ENCODE assay signal across 12 cellular contexts in genomic region chr10:32951111-32951510, GRCh38. TPM values are rescaled to one million over a fixed set of nuclear protein-coding genes. Genes with fewer than 3 reads are reported as not detected.
DNase-seq lines count a peak whose midpoint lies in the region; ATAC-seq, FAIRE-seq and TF ChIP-seq lines count a peak whose summit lies in the region.
"Had no signal": no experiment of that assay in that cellular context is flagged by ENCODE, and none has a peak within 500 bp of the region (broad histone marks: within the 10 kb centered on the region; RNA-seq: fewer than 3 reads in every experiment).

No MANE protein-coding gene starts in this region.

- FAIRE-seq in G401.6 (lab: Jason Lieb, UNC), result peak; percentile 83

- peaks cover 4% of the 10 kb centered on the region for H3K9me3 Mint-ChIP-seq in endothelial cell (ENCODE audit: unreplicated experiment)

- H3K27me3 ChIP-seq in PC-3 (ENCODE audit: low read length) (no peaks in the 10 kb centered on the region), parathyroid adenoma (ENCODE audit: control insufficient read depth, insufficient read depth, low read length) (no peaks in the 10 kb centered on the region), vagina (no peaks in the 10 kb centered on the region)
- H3K27me3 ChIP-seq: left lung had no signal

- no TSS peak for BruUV-seq in PC-3 (replicated peaks; lab: Mats Ljungman, UMichigan)

- ATAC-seq in PC-3 (no peak), HG02623 (IDR thresholded peaks at IDR 0.05; ENCODE audit: unreplicated experiment) (no peak), GM18858 (IDR thresholded peaks at IDR 0.05; ENCODE audit: unreplicated experiment) (no peak), GM21619 (IDR thresholded peaks at IDR 0.05; ENCODE audit: unreplicated experiment) (no peak)
- ATAC-seq: left lung had no signal

- H3K27ac ChIP-seq in PC-3 (ENCODE audit: low read length) (peak overlapping the region; percentile 43), parathyroid adenoma (peak overlapping the region; percentile 9), vagina (no peak overlapping the region)
- H3K27ac ChIP-seq: KMS-11, left lung had no signal

- peaks cover 59% of the 10 kb centered on the region for H3K36me3 ChIP-seq in PC-3 (ENCODE audit: low read depth, low read length)
- no peaks in the 10 kb centered on the region for H3K36me3 ChIP-seq in parathyroid adenoma (ENCODE audit: control insufficient read depth, insufficient read depth, low read length)
- no peaks in the 10 kb centered on the region for H3K36me3 ChIP-seq in vagina
- H3K36me3 ChIP-seq: left lung had no signal

- H3K9me3 ChIP-seq in PC-3 (ENCODE audit: low read length) (no peaks in the 10 kb centered on the region), parathyroid adenoma (ENCODE audit: control insufficient read depth, low read length) (no peaks in the 10 kb centered on the region), vagina (no peaks in the 10 kb centered on the region)
- H3K9me3 ChIP-seq: left lung had no signal

- POLR2A ChIA-PET in PC-3 (lab: Charles Lee; ENCODE audit: unreplicated experiment), result interaction anchor here (1.5 kb wide), 1 partner anchor 29 kb away, joined by 4 read pairs; no protein-coding TSS in a partner anchor

- H3K9me2 ChIP-seq in PC-3 (replicated peaks; ENCODE audit: low read length), result no peaks in the 10 kb centered on the region

- DNase-seq in PC-3, result no peak
- no peak for DNase-seq in endothelial cell (ENCODE audit: low spot score)
- DNase-seq in vagina (ENCODE audit: extremely low spot score in 2 of 2), result no peak
- DNase-seq: left lung, NCI-H526 treated with DMSO at 0.1 percent for 48 hours, retina had no signal

- peak overlapping the region; percentile 35 for H3K4me3 Mint-ChIP-seq in endothelial cell (ENCODE audit: unreplicated experiment)

- H3K79me2 ChIP-seq in PC-3 (ENCODE audit: low read length) (peaks cover 100% of the 10 kb centered on the region), parathyroid adenoma (peaks cover 41% of the 10 kb centered on the region)

- H3K4me3 ChIP-seq in PC-3 (ENCODE audit: low read length) (peak overlapping the region; percentile 43), parathyroid adenoma (ENCODE audit: low read depth, low read length) (no peak overlapping the region), vagina (no peak overlapping the region)
- H3K4me3 ChIP-seq: left lung had no signal

- intact Hi-C loops in PC-3 (cut with micrococcal nuclease) (no loop called here), vagina (cut with DNase I) (no loop called here)

- TF ChIP-seq POLR2A in vagina (IDR thresholded peaks at IDR 0.05), result no peak

- peaks cover 97% of the 10 kb centered on the region for H4K20me1 ChIP-seq in PC-3 (ENCODE audit: low read length)

- peaks cover 70% of the 10 kb centered on the region for H3K4me1 Mint-ChIP-seq in endothelial cell (ENCODE audit: unreplicated experiment)

- peaks cover 5% of the 10 kb centered on the region for H3K27me3 Mint-ChIP-seq in endothelial cell (ENCODE audit: unreplicated experiment)

- peaks cover 13% of the 10 kb centered on the region for H3F3A ChIP-seq in PC-3 (ENCODE audit: low read length, unreplicated experiment)

- TF ChIP-seq CTCF in PC-3 (conservative IDR thresholded peaks at IDR 0.05; ENCODE audit: low read depth, low read length) (no peak), endothelial cell (IDR thresholded peaks at IDR 0.05; ENCODE audit: unreplicated experiment) (no peak), parathyroid adenoma (IDR thresholded peaks at IDR 0.05) (no peak), vagina (IDR thresholded peaks at IDR 0.05) (no peak)

- peaks cover 5% of the 10 kb centered on the region for H3K36me3 Mint-ChIP-seq in endothelial cell (ENCODE audit: low read depth, unreplicated experiment)

- H3K4me2 ChIP-seq in PC-3 (ENCODE audit: low read length), result peak overlapping the region; percentile 83
- no peak overlapping the region for H3K4me2 ChIP-seq in parathyroid adenoma (ENCODE audit: low read length)
- H3K4me2 ChIP-seq: KMS-11 had no signal

- H3K4me1 ChIP-seq in PC-3 (ENCODE audit: insufficient read depth, low read length) (peaks cover 89% of the 10 kb centered on the region), parathyroid adenoma (peaks cover 36% of the 10 kb centered on the region), vagina (peaks cover 96% of the 10 kb centered on the region)

- CTCF ChIA-PET in PC-3 (lab: Charles Lee), result no interaction called here

- H3K9ac ChIP-seq in PC-3 (ENCODE audit: low read length) (no peak overlapping the region), parathyroid adenoma (no peak overlapping the region)
- H3K9ac ChIP-seq: KMS-11 had no signal

- H3K27ac Mint-ChIP-seq in endothelial cell (ENCODE audit: unreplicated experiment), result peak overlapping the region; percentile 87

- H2AFZ ChIP-seq in PC-3 (ENCODE audit: low read length) (no peak overlapping the region), parathyroid adenoma (no peak overlapping the region)

RNA-seq across cellular contexts. Expression of gene ITGB1, which starts 6.9 kb away (rescaled TPM):
- total RNA-seq in PC-3 (2014; rRNA removed) (956 and 1,010 TPM in 2 replicates), endothelial cell (ENCODE audit: unreplicated experiment) (504 TPM), vagina (193 TPM)
